ENCODE assay signal across 37 cellular contexts in genomic region chr12:34166427-34167060, GRCh38.
"Had no signal": no experiment of that assay in that cellular context is flagged by ENCODE, and none has a peak within 500 bp of the region (broad histone marks: within the 10 kb centered on the region; RNA-seq: fewer than 3 reads in every experiment).

No MANE protein-coding gene starts in this region.

- H3K4me1 Mint-ChIP-seq: activated CD4-positive, alpha-beta T cell treated with anti-CD3 and anti-CD28 coated beads for 36 hours; activated CD4-positive, alpha-beta T cell treated with anti-CD3 and anti-CD28 coated beads, Interleukin-2, amount 10 ng/mL, durations not matched to agents 24 days and 14 days; activated CD8-positive, alpha-beta memory T cell treated with anti-CD3 and anti-CD28 coated beads, Interleukin-2, amount 10 ng/mL, durations not matched to agents 7 days and 5 days; activated naive CD4-positive, alpha-beta T cell treated with anti-CD3 and anti-CD28 coated beads, Interleukin-2, amount 50 U/mL, for 24 hours; activated naive CD8-positive, alpha-beta T cell treated with anti-CD3 and anti-CD28 coated beads for 36 hours; activated naive CD8-positive, alpha-beta T cell treated with anti-CD3 and anti-CD28 coated beads, Interleukin-2, amount 50 U/mL, for 24 hours; brain; T-cell had no signal

- H3K27ac Mint-ChIP-seq: activated CD4-positive, alpha-beta memory T cell treated with anti-CD3 and anti-CD28 coated beads for 36 hours; activated CD4-positive, alpha-beta T cell treated with anti-CD3 and anti-CD28 coated beads for 36 hours; activated CD4-positive, alpha-beta T cell treated with anti-CD3 and anti-CD28 coated beads, Interleukin-2, amount 10 ng/mL, durations not matched to agents 24 days and 14 days; activated CD8-positive, alpha-beta memory T cell treated with anti-CD3 and anti-CD28 coated beads, Interleukin-2, amount 10 ng/mL, durations not matched to agents 7 days and 5 days; activated CD8-positive, alpha-beta T cell treated with anti-CD3 and anti-CD28 coated beads, Interleukin-2, amount 10 ng/mL, durations not matched to agents 7 days and 5 days; activated naive CD4-positive, alpha-beta T cell treated with anti-CD3 and anti-CD28 coated beads for 36 hours; activated naive CD4-positive, alpha-beta T cell treated with anti-CD3 and anti-CD28 coated beads, Interleukin-2, amount 50 U/mL, for 24 hours; activated naive CD8-positive, alpha-beta T cell treated with anti-CD3 and anti-CD28 coated beads for 36 hours; activated naive CD8-positive, alpha-beta T cell treated with anti-CD3 and anti-CD28 coated beads, Interleukin-2, amount 50 U/mL, for 24 hours; activated T-helper 1 cell treated with anti-CD3 and anti-CD28 coated beads, Interleukin-12 subunit alpha, Interleukin-12 subunit beta, Interleukin-2, Interleukin-4 antibody, amounts not matched to agents 30 ng/mL and 10 ng/mL and 1 ng/mL, durations not matched to agents 14 hours and 24 hours and 36 hours; activated T-helper 2 cell treated with anti-CD3 and anti-CD28 coated beads, Interferon-gamma antibody, Interleukin-2, Interleukin-4, amounts not matched to agents 10 μg/mL and 5 μg/mL and 100 μg/mL, durations not matched to agents 14 hours and 24 hours and 36 hours; brain; T-cell; T-helper 1 cell treated with Interleukin-12 subunit alpha and Interleukin-12 subunit beta and Interleukin-4 antibody, amounts not matched to agents 30 μg/mL and 1 μg/mL, for 36 hours had no signal

- H3K27me3 Mint-ChIP-seq: activated CD4-positive, alpha-beta memory T cell treated with anti-CD3 and anti-CD28 coated beads for 36 hours; activated CD4-positive, alpha-beta T cell treated with anti-CD3 and anti-CD28 coated beads for 36 hours; activated CD4-positive, alpha-beta T cell treated with anti-CD3 and anti-CD28 coated beads, Interleukin-2, amount 10 ng/mL, durations not matched to agents 24 days and 14 days; activated CD8-positive, alpha-beta memory T cell treated with anti-CD3 and anti-CD28 coated beads, Interleukin-2, amount 10 ng/mL, durations not matched to agents 7 days and 5 days; activated naive CD4-positive, alpha-beta T cell treated with anti-CD3 and anti-CD28 coated beads, Interleukin-2, amount 50 U/mL, for 24 hours; activated naive CD8-positive, alpha-beta T cell treated with anti-CD3 and anti-CD28 coated beads for 36 hours; activated naive CD8-positive, alpha-beta T cell treated with anti-CD3 and anti-CD28 coated beads, Interleukin-2, amount 50 U/mL, for 24 hours had no signal

- H3K36me3 ChIP-seq: adrenal gland, ascending aorta, breast epithelium, cardiac muscle cell, colonic mucosa, esophagus squamous epithelium, gastroesophageal sphincter had no signal

- H3K27me3 ChIP-seq: adrenal gland, ascending aorta, breast epithelium, cardiac muscle cell, colonic mucosa, esophagus squamous epithelium had no signal

- H3K9me3 ChIP-seq: adrenal gland, ascending aorta, breast epithelium, colonic mucosa, esophagus squamous epithelium, gastroesophageal sphincter had no signal

- DNase-seq: activated CD4-positive, alpha-beta memory T cell treated with anti-CD3 and anti-CD28 coated beads for 36 hours; activated CD4-positive, alpha-beta T cell treated with anti-CD3 and anti-CD28 coated beads for 36 hours; activated CD4-positive, alpha-beta T cell treated with anti-CD3 and anti-CD28 coated beads, Interleukin-2, amount 10 ng/mL, durations not matched to agents 24 days and 14 days; activated CD4-positive, CD25-positive, alpha-beta regulatory T cell; activated CD4-positive, CD25-positive, alpha-beta regulatory T cell treated with anti-CD3 and anti-CD28 coated beads, Interleukin-2, amount 50 U/mL, for 72 hours; activated CD8-positive, alpha-beta memory T cell treated with anti-CD3 and anti-CD28 coated beads, Interleukin-2, amount 10 ng/mL, durations not matched to agents 7 days and 5 days; activated CD8-positive, alpha-beta memory T cell treated with anti-CD3 and anti-CD28 coated beads, Interleukin-2, amount 50 U/mL, for 4 hours; activated CD8-positive, alpha-beta T cell treated with anti-CD3 and anti-CD28 coated beads, Interleukin-2, amount 10 ng/mL, durations not matched to agents 7 days and 5 days; activated effector memory CD4-positive, alpha-beta T cell treated with anti-CD3 and anti-CD28 coated beads, Interleukin-2, amount 50 U/mL, for 16 hours; activated naive CD4-positive, alpha-beta T cell treated with anti-CD3 and anti-CD28 coated beads for 36 hours; activated naive CD8-positive, alpha-beta T cell treated with anti-CD3 and anti-CD28 coated beads for 36 hours; activated naive CD8-positive, alpha-beta T cell treated with anti-CD3 and anti-CD28 coated beads, Interleukin-2, amount 50 U/mL, for 24 hours; activated T-cell treated with anti-CD3 and anti-CD28 coated beads, Interleukin-2, amount 50 U/mL, for 1 hour; activated T-cell treated with anti-CD3 and anti-CD28 coated beads, Interleukin-2, amount 50 U/mL, for 48 hours; adrenal gland; amygdala; central memory CD4-positive, alpha-beta T cell; cerebellar nuclear complex; colonic mucosa; effector CD8-positive, alpha-beta T cell; esophagus squamous epithelium; foreskin melanocyte; SW 1271; T-cell; T-helper 9 cell had no signal

- H3K4me3 Mint-ChIP-seq: activated CD4-positive, alpha-beta memory T cell treated with anti-CD3 and anti-CD28 coated beads for 36 hours; activated CD4-positive, alpha-beta T cell treated with anti-CD3 and anti-CD28 coated beads for 36 hours; activated CD4-positive, alpha-beta T cell treated with anti-CD3 and anti-CD28 coated beads, Interleukin-2, amount 10 ng/mL, durations not matched to agents 24 days and 14 days; activated CD8-positive, alpha-beta memory T cell treated with anti-CD3 and anti-CD28 coated beads, Interleukin-2, amount 10 ng/mL, durations not matched to agents 7 days and 5 days; activated CD8-positive, alpha-beta T cell treated with anti-CD3 and anti-CD28 coated beads, Interleukin-2, amount 10 ng/mL, durations not matched to agents 7 days and 5 days; activated naive CD4-positive, alpha-beta T cell treated with anti-CD3 and anti-CD28 coated beads for 36 hours; activated naive CD4-positive, alpha-beta T cell treated with anti-CD3 and anti-CD28 coated beads, Interleukin-2, amount 50 U/mL, for 24 hours; activated naive CD8-positive, alpha-beta T cell treated with anti-CD3 and anti-CD28 coated beads for 36 hours; activated naive CD8-positive, alpha-beta T cell treated with anti-CD3 and anti-CD28 coated beads, Interleukin-2, amount 50 U/mL, for 24 hours; activated T-helper 1 cell treated with anti-CD3 and anti-CD28 coated beads, Interleukin-12 subunit alpha, Interleukin-12 subunit beta, Interleukin-2, Interleukin-4 antibody, amounts not matched to agents 30 ng/mL and 10 ng/mL and 1 ng/mL, durations not matched to agents 14 hours and 24 hours and 36 hours; brain; T-cell; T-helper 1 cell treated with Interleukin-12 subunit alpha and Interleukin-12 subunit beta and Interleukin-4 antibody, amounts not matched to agents 30 μg/mL and 1 μg/mL, for 36 hours had no signal

- H3K4me3 ChIP-seq: adrenal gland, ascending aorta, breast epithelium, cardiac muscle cell, colonic mucosa, esophagus squamous epithelium, gastroesophageal sphincter had no signal

- H3K4me1 ChIP-seq: adrenal gland, ascending aorta, breast epithelium, colonic mucosa, esophagus squamous epithelium, gastroesophageal sphincter had no signal

- H3K27ac ChIP-seq: adrenal gland, ascending aorta, breast epithelium, cardiac muscle cell, colonic mucosa, epithelial cell of prostate, esophagus squamous epithelium, gastroesophageal sphincter had no signal

- ATAC-seq: activated CD4-positive, alpha-beta T cell treated with anti-CD3 and anti-CD28 coated beads for 36 hours; activated CD8-positive, alpha-beta memory T cell treated with anti-CD3 and anti-CD28 coated beads, Interleukin-2, amount 10 ng/mL, durations not matched to agents 7 days and 5 days; activated CD8-positive, alpha-beta T cell treated with anti-CD3 and anti-CD28 coated beads, Interleukin-2, amount 10 ng/mL, durations not matched to agents 7 days and 5 days; activated naive CD8-positive, alpha-beta T cell treated with anti-CD3 and anti-CD28 coated beads, Interleukin-2, amount 50 U/mL, for 24 hours; gastroesophageal sphincter; T-cell had no signal

- FAIRE-seq: endometrium, endothelial cell of umbilical vein had no signal

- H3K9me3 Mint-ChIP-seq: activated CD4-positive, alpha-beta memory T cell treated with anti-CD3 and anti-CD28 coated beads for 36 hours; activated CD4-positive, alpha-beta T cell treated with anti-CD3 and anti-CD28 coated beads, Interleukin-2, amount 10 ng/mL, durations not matched to agents 24 days and 14 days; activated naive CD4-positive, alpha-beta T cell treated with anti-CD3 and anti-CD28 coated beads for 36 hours; activated naive CD4-positive, alpha-beta T cell treated with anti-CD3 and anti-CD28 coated beads, Interleukin-2, amount 50 U/mL, for 24 hours; activated naive CD8-positive, alpha-beta T cell treated with anti-CD3 and anti-CD28 coated beads for 36 hours; activated naive CD8-positive, alpha-beta T cell treated with anti-CD3 and anti-CD28 coated beads, Interleukin-2, amount 50 U/mL, for 24 hours; activated T-helper 1 cell treated with anti-CD3 and anti-CD28 coated beads, Interleukin-12 subunit alpha, Interleukin-12 subunit beta, Interleukin-2, Interleukin-4 antibody, amounts not matched to agents 30 ng/mL and 10 ng/mL and 1 ng/mL, durations not matched to agents 14 hours and 24 hours and 36 hours; activated T-helper 2 cell treated with anti-CD3 and anti-CD28 coated beads, Interferon-gamma antibody, Interleukin-2, Interleukin-4, amounts not matched to agents 10 μg/mL and 5 μg/mL and 100 μg/mL, durations not matched to agents 14 hours and 24 hours and 36 hours; T-cell; T-helper 1 cell treated with Interleukin-12 subunit alpha and Interleukin-12 subunit beta and Interleukin-4 antibody, amounts not matched to agents 30 μg/mL and 1 μg/mL, for 36 hours had no signal
